ENCODE assay signal across 9 cellular contexts in the genomic region with DNA sequence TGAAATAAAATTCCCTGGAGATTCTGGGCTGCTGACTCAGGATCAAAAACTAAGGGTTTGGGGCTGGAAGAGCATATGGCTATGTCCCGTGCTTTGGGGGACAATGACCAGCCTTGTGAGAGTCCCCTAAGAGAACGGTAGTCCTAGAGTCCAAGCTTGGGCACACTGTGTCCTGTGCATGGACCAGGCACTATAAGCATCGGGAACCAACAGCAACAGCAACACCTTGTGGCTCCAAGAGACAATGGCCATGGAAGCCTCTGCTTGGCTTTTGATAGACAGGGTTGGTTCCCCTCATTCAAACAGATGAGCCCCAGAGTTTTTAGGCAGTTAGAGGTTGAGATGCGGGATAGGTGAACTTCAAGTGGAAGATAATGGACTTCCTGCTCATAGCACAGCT.
DNase-seq lines count a peak whose midpoint lies in the region; ATAC-seq and TF ChIP-seq lines count a peak whose summit lies in the region.
"Had no signal": no experiment of that assay in that cellular context is flagged by ENCODE, and none has a peak within 500 bp of the region (broad histone marks: within the 10 kb centered on the region; RNA-seq: fewer than 3 reads in every experiment).

No MANE protein-coding gene starts in this region.

- H3K4me1 ChIP-seq in HCT116 (ENCODE audit: control insufficient read depth in 1 of 2, insufficient read depth in 2 of 2, low read length in 2 of 2) (peaks cover 25 to 37% of the 10 kb centered on the region in 2 experiments), OCI-LY3 (ENCODE audit: low read length) (no peaks in the 10 kb centered on the region)

- H3K36me3 ChIP-seq in HCT116 (ENCODE audit: control insufficient read depth in 1 of 2, insufficient read depth in 2 of 2, low read length in 2 of 2) (no peaks in the 10 kb centered on the region), OCI-LY3 (replicated peaks; ENCODE audit: low read depth, low read length) (no peaks in the 10 kb centered on the region)

- no peaks in the 10 kb centered on the region for H3K36me3 Mint-ChIP-seq in CD4-positive, alpha-beta T cell (ENCODE audit: low read depth)
- H3K36me3 Mint-ChIP-seq in natural killer cell = no peaks in the 10 kb centered on the region
- no peaks in the 10 kb centered on the region for H3K36me3 Mint-ChIP-seq in stimulated activated memory B cell treated with anti-CD40 and anti-IgM and Interleukin-4, amounts not matched to agents 10 μg/mL and 1 μg/mL and 100 μg/mL, for 72 hours

- no peaks in the 10 kb centered on the region for H3K9me3 Mint-ChIP-seq in CD4-positive, alpha-beta T cell
- peaks cover 2 to 4% of the 10 kb centered on the region in 2 donors for H3K9me3 Mint-ChIP-seq in natural killer cell
- peaks cover 6% of the 10 kb centered on the region for H3K9me3 Mint-ChIP-seq in stimulated activated memory B cell treated with anti-CD40 and anti-IgM and Interleukin-4, amounts not matched to agents 10 μg/mL and 1 μg/mL and 100 μg/mL, for 72 hours

- peak; percentile 14 for DNase-seq in DMS 273 treated with DMSO at 0.1 percent for 48 hours (lab: John Stamatoyannopoulos, UW)
- DNase-seq in HCT116 (ENCODE audit: low read depth, low spot score) = no peak
- DNase-seq in iPS-NIHi11 (ENCODE audit: low spot score) = peak; percentile 29
- no peak for DNase-seq in CD4-positive, alpha-beta T cell
- no peak for DNase-seq in natural killer cell
- no peak for DNase-seq in superior temporal gyrus (ENCODE audit: extremely low spot score)
- DNase-seq: stimulated activated CD8-positive, alpha-beta memory T cell treated with anti-CD3 and anti-CD28 coated beads, Interleukin-4, amount 100 ng/mL, for 48 hours had no signal

- H3K79me2 ChIP-seq in HCT116 (ENCODE audit: insufficient read depth, low read length) (no peaks in the 10 kb centered on the region), OCI-LY3 (ENCODE audit: low read length) (no peaks in the 10 kb centered on the region)

- POLR2A ChIA-PET in HCT116 (lab: Charles Lee) = no interaction called here
- POLR2A ChIA-PET in CD4-positive, alpha-beta T cell (lab: Charles Lee) = no interaction called here

- no peaks in the 10 kb centered on the region for H3K9me2 ChIP-seq in HCT116 (ENCODE audit: insufficient read depth)

- no peaks in the 10 kb centered on the region for H3K9me3 ChIP-seq in HCT116 (ENCODE audit: control insufficient read depth in 1 of 2, insufficient read depth in 1 of 2, low read depth in 1 of 2, low read length in 2 of 2)
- no peaks in the 10 kb centered on the region for H3K9me3 ChIP-seq in OCI-LY3 (ENCODE audit: insufficient read depth, low read length)
- H3K9me3 ChIP-seq in CD4-positive, alpha-beta T cell (ENCODE audit: control insufficient read depth, low read length) = no peaks in the 10 kb centered on the region

- no peaks in the 10 kb centered on the region for H3K27me3 ChIP-seq in HCT116 (ENCODE audit: insufficient read depth, low read length)
- H3K27me3 ChIP-seq in OCI-LY3 (ENCODE audit: low read depth, low read length) = peaks cover 4% of the 10 kb centered on the region; the same call in 1 of the 2 replicates
- H3K27me3 ChIP-seq in CD4-positive, alpha-beta T cell (ENCODE audit: control insufficient read depth, insufficient read depth, low read length) = no peaks in the 10 kb centered on the region

- H4K20me1 ChIP-seq in HCT116 (ENCODE audit: insufficient read depth) (no peaks in the 10 kb centered on the region), OCI-LY3 (ENCODE audit: insufficient read depth, low read length) (no peaks in the 10 kb centered on the region)

- H3K4me1 Mint-ChIP-seq in CD4-positive, alpha-beta T cell (ENCODE audit: low read depth) = no peaks in the 10 kb centered on the region
- H3K4me1 Mint-ChIP-seq in natural killer cell = no peaks in the 10 kb centered on the region
- no peaks in the 10 kb centered on the region for H3K4me1 Mint-ChIP-seq in stimulated activated memory B cell treated with anti-CD40 and anti-IgM and Interleukin-4, amounts not matched to agents 10 μg/mL and 1 μg/mL and 100 μg/mL, for 72 hours

- intact Hi-C loops in HCT116 (cut with micrococcal nuclease) = no loop called here
- intact Hi-C loops in CD4-positive, alpha-beta T cell (cut with DNase I, micrococcal nuclease) = no loop called here
- intact Hi-C loops in natural killer cell (cut with micrococcal nuclease) = no loop called here

- TF ChIP-seq CTCF in HCT116 (IDR thresholded peaks at IDR 0.05 in 2 of 3, conservative IDR thresholded peaks at IDR 0.05 in 1 of 3; ENCODE audit: borderline replicate concordance in 1 of 3, insufficient read depth in 1 of 3, low read depth in 2 of 3, low read length in 2 of 3) (peak; percentile 47 to 67 (median 60); a peak in 5 of 6 replicates), OCI-LY3 (IDR thresholded peaks at IDR 0.05; ENCODE audit: low read depth, low read length) (peak; percentile 45), natural killer cell (IDR thresholded peaks at IDR 0.05) (no peak)
- no peak for TF ChIP-seq CTCF in CD4-positive, alpha-beta T cell (IDR thresholded peaks at IDR 0.05)

- H3K27me3 Mint-ChIP-seq in CD4-positive, alpha-beta T cell = peaks cover 5% of the 10 kb centered on the region
- H3K27me3 Mint-ChIP-seq in natural killer cell (ENCODE audit: low read depth in 2 of 2) = no peaks in the 10 kb centered on the region
- peaks cover 10% of the 10 kb centered on the region for H3K27me3 Mint-ChIP-seq in stimulated activated memory B cell treated with anti-CD40 and anti-IgM and Interleukin-4, amounts not matched to agents 10 μg/mL and 1 μg/mL and 100 μg/mL, for 72 hours

- TF ChIP-seq POLR2A in HCT116 (IDR thresholded peaks at IDR 0.05; ENCODE audit: borderline replicate concordance, extremely low read depth, insufficient read depth, insufficient read length) = no peak

- H2AFZ ChIP-seq in HCT116 (ENCODE audit: low read depth, low read length, poor library complexity, severe bottlenecking) = no peak overlapping the region
- H2AFZ ChIP-seq in OCI-LY3 (ENCODE audit: low read depth, low read length) = no peak overlapping the region

- no peak overlapping the region for H3K4me2 ChIP-seq in HCT116 (ENCODE audit: low read length)
- no peak overlapping the region for H3K4me2 ChIP-seq in OCI-LY3 (ENCODE audit: low read length)

- H3K9ac ChIP-seq in HCT116 (ENCODE audit: low read length) (no peak overlapping the region), OCI-LY3 (ENCODE audit: low read length) (no peak overlapping the region)

- no peak overlapping the region for H3K27ac Mint-ChIP-seq in CD4-positive, alpha-beta T cell
- no peak overlapping the region for H3K27ac Mint-ChIP-seq in natural killer cell
- H3K27ac Mint-ChIP-seq in stimulated activated memory B cell treated with anti-CD40 and anti-IgM and Interleukin-4, amounts not matched to agents 10 μg/mL and 1 μg/mL and 100 μg/mL, for 72 hours = no peak overlapping the region

- RAD21 ChIA-PET in HCT116 (lab: Charles Lee; ENCODE audit: low non-redundant PET in 1 of 2, low total read pairs in 2 of 2, uncharacterized antibody in 2 of 2, unreplicated experiment in 2 of 2) = no interaction called here

- H3K27ac ChIP-seq in HCT116 (ENCODE audit: low read depth, low read length) (no peak overlapping the region), OCI-LY3 (ENCODE audit: low read length) (no peak overlapping the region)
- no peak overlapping the region for H3K27ac ChIP-seq in CD4-positive, alpha-beta T cell (ENCODE audit: low read depth, low read length)

- CTCF ChIA-PET in HCT116 (lab: Charles Lee) = interaction anchor here (0.8 to 1.0 kb wide), 4 partner anchors 9 to 454 kb away, joined by 3 to 6 read pairs (median 4); no protein-coding TSS in a partner anchor
- CTCF ChIA-PET in CD4-positive, alpha-beta T cell (lab: Charles Lee) = no interaction called here

- peak; percentile 76 for TF ChIP-seq RAD21 in HCT116 (IDR thresholded peaks at IDR 0.05; ENCODE audit: low read depth)

- H3K4me3 ChIP-seq in HCT116 (replicated peaks in 1 of 2; ENCODE audit: low read depth in 1 of 2, low read length in 2 of 2) (no peak overlapping the region), OCI-LY3 (ENCODE audit: low read length) (no peak overlapping the region)

- ATAC-seq in HCT116 = peak; percentile 58
- ATAC-seq in CD4-positive, alpha-beta T cell (ENCODE audit: poor library complexity) = no peak
- ATAC-seq in natural killer cell = no peak
- ATAC-seq in stimulated activated memory B cell treated with anti-CD40 and anti-IgM and Interleukin-4, amounts not matched to agents 10 μg/mL and 1 μg/mL and 100 μg/mL, for 72 hours = no peak

- no peak overlapping the region for H3K4me3 Mint-ChIP-seq in CD4-positive, alpha-beta T cell
- H3K4me3 Mint-ChIP-seq in natural killer cell = no peak overlapping the region
- no peak overlapping the region for H3K4me3 Mint-ChIP-seq in stimulated activated memory B cell treated with anti-CD40 and anti-IgM and Interleukin-4, amounts not matched to agents 10 μg/mL and 1 μg/mL and 100 μg/mL, for 72 hours

- BruUV-seq in HCT116 (replicated peaks; lab: Mats Ljungman, UMichigan) = no TSS peak

TF ChIP-seq in HCT116, 20 proteins besides CTCF, POLR2A, EP300 and RAD21:
- TF ChIP-seq SP1 (IDR thresholded peaks at IDR 0.05; ENCODE audit: low read depth) = no peak
- TF ChIP-seq, protein P1, sequence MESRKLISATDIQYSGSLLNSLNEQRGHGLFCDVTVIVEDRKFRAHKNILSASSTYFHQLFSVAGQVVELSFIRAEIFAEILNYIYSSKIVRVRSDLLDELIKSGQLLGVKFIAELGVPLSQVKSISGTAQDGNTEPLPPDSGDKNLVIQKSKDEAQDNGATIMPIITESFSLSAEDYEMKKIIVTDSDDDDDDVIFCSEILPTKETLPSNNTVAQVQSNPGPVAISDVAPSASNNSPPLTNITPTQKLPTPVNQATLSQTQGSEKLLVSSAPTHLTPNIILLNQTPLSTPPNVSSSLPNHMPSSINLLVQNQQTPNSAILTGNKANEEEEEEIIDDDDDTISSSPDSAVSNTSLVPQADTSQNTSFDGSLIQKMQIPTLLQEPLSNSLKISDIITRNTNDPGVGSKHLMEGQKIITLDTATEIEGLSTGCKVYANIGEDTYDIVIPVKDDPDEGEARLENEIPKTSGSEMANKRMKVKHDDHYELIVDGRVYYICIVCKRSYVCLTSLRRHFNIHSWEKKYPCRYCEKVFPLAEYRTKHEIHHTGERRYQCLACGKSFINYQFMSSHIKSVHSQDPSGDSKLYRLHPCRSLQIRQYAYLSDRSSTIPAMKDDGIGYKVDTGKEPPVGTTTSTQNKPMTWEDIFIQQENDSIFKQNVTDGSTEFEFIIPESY (IDR thresholded peaks at IDR 0.05; ENCODE audit: extremely low read depth, insufficient replicate concordance, low read length) = no peak
- TF ChIP-seq, protein P2, sequence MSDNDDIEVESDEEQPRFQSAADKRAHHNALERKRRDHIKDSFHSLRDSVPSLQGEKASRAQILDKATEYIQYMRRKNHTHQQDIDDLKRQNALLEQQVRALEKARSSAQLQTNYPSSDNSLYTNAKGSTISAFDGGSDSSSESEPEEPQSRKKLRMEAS (IDR thresholded peaks at IDR 0.05) = no peak

Comparison
In these comparisons a context has a peak if more than half of its experiments do, and no peak if none do; other contexts are left out.
1. DNase-seq: peak in DMS 273 treated with DMSO at 0.1 percent for 48 hours (single experiment) and iPS-NIHi11 (single experiment); none in HCT116 (single experiment), CD4-positive, alpha-beta T cell (0 of 10), natural killer cell (single experiment) and superior temporal gyrus (single experiment).
2. CTCF ChIP-seq: peak in HCT116 (3 of 3) and OCI-LY3 (single experiment); none in CD4-positive, alpha-beta T cell (single experiment) and natural killer cell (single experiment).